In the genomic region with DNA sequence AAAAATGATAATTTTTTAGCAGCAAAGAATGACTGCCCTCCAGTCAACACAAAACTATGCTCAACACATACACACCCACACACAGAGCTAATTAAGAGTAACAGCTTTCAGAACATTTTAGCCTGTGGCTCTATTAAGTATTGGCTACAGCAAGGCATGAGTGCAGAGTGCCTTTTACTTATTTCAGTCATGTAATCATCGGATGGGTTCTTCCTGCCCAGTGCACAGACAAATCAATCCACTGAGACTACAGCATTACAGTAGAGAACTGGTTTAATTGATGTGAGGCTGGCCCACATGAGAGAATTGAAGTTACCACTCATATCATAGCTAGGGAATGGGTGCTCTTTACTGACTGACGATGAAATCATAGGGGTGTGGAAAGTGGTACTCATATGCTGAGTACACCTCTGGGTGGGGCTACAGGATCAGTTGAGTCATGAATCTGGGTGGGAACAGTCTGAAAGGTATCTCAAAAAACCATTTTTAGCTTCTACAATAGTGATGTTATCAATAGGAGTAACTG, we compare ENCODE assay signal across 15 cellular contexts.
A peak's percentile ranks its signal among the peaks of the same experiment; 100 is the strongest.
DNase-seq lines count a peak whose midpoint lies in the region; ATAC-seq and TF ChIP-seq lines count a peak whose summit lies in the region.
"Had no signal": no experiment of that assay in that cellular context is flagged by ENCODE, and none has a peak within 500 bp of the region (broad histone marks: within the 10 kb centered on the region; RNA-seq: fewer than 3 reads in every experiment).

No MANE protein-coding gene starts in this region.

- DNase-seq in activated naive CD4-positive, alpha-beta T cell treated with anti-CD3 and anti-CD28 coated beads, Interleukin-2, amount 50 U/mL, for 72 hours (ENCODE audit: low spot score in 2 of 2), result no peak
- no peak for DNase-seq in activated naive CD4-positive, alpha-beta T cell (lab: John Stamatoyannopoulos, UW)
- DNase-seq in LHCN-M2 (ENCODE audit: low read depth) (peak; percentile 34), astrocyte of the hippocampus (ENCODE audit: low read depth, low spot score) (peak; percentile 16), smooth muscle cell (lab: John Stamatoyannopoulos, UW; ENCODE audit: unreplicated experiment) (no peak), putamen (ENCODE audit: low spot score) (no peak), germinal center (ENCODE audit: low spot score) (no peak)
- DNase-seq: activated T-cell treated with anti-CD3 and anti-CD28 coated beads, Interleukin-2, amount 50 U/mL, for 48 hours; glutamatergic neuron; NCI-H345; retina had no signal

- H2AFZ ChIP-seq in smooth muscle cell (ENCODE audit: low read depth), result no peak overlapping the region

- peak overlapping the region; percentile 77 for H3K27ac ChIP-seq in smooth muscle cell (ENCODE audit: low read depth)
- H3K27ac ChIP-seq: vagina had no signal

- H3K27me3 ChIP-seq in smooth muscle cell (ENCODE audit: low read depth), result no peaks in the 10 kb centered on the region
- H3K27me3 ChIP-seq: vagina had no signal

- peaks cover 8% of the 10 kb centered on the region for H3K4me1 ChIP-seq in smooth muscle cell (ENCODE audit: low read depth)
- H3K4me1 ChIP-seq: vagina had no signal

- H3K36me3 Mint-ChIP-seq in activated naive CD4-positive, alpha-beta T cell treated with anti-CD3 and anti-CD28 coated beads, Interleukin-2, amount 50 U/mL, for 72 hours, result no peaks in the 10 kb centered on the region

- 32% methylated on average over 2 of the region's 2 CpGs for WGBS in smooth muscle cell (ENCODE audit: low lambda C conversion rate)

- no peaks in the 10 kb centered on the region for H4K20me1 ChIP-seq in smooth muscle cell (ENCODE audit: low read depth)

- peak overlapping the region; percentile 2 for H3K4me2 ChIP-seq in smooth muscle cell

- H3K4me3 ChIP-seq in smooth muscle cell, result no peak overlapping the region
- H3K4me3 ChIP-seq: vagina had no signal

- TF ChIP-seq CTCF in smooth muscle cell (IDR thresholded peaks at IDR 0.05; ENCODE audit: borderline replicate concordance, insufficient read depth, poor library complexity, severe bottlenecking), result no peak

- H3F3A ChIP-seq in smooth muscle cell (ENCODE audit: low read depth), result peaks cover 10% of the 10 kb centered on the region

- no peaks in the 10 kb centered on the region for H3K9me3 ChIP-seq in smooth muscle cell (replicated peaks; ENCODE audit: low read depth)
- H3K9me3 ChIP-seq: vagina had no signal

- no peaks in the 10 kb centered on the region for H3K79me2 ChIP-seq in smooth muscle cell (ENCODE audit: low read depth)

- H3K36me3 ChIP-seq in smooth muscle cell (ENCODE audit: low read depth), result no peaks in the 10 kb centered on the region
- H3K36me3 ChIP-seq: vagina had no signal

- no peak overlapping the region for H3K9ac ChIP-seq in smooth muscle cell (ENCODE audit: low read depth)

- no peak overlapping the region for H3K27ac Mint-ChIP-seq in activated naive CD4-positive, alpha-beta T cell treated with anti-CD3 and anti-CD28 coated beads, Interleukin-2, amount 50 U/mL, for 72 hours
- H3K27ac Mint-ChIP-seq: B cell; T-helper 2 cell treated with Interferon-gamma antibody and Interleukin-4, amounts not matched to agents 5 μg/mL and 100 μg/mL, for 36 hours had no signal

- H3K9me3 Mint-ChIP-seq in activated naive CD4-positive, alpha-beta T cell treated with anti-CD3 and anti-CD28 coated beads, Interleukin-2, amount 50 U/mL, for 72 hours, result no peaks in the 10 kb centered on the region
- H3K9me3 Mint-ChIP-seq: T-helper 2 cell treated with Interferon-gamma antibody and Interleukin-4, amounts not matched to agents 5 μg/mL and 100 μg/mL, for 36 hours had no signal

- peak; percentile 24 to 78 for ATAC-seq in activated naive CD4-positive, alpha-beta T cell treated with anti-CD3 and anti-CD28 coated beads, Interleukin-2, amount 50 U/mL, for 72 hours
- no peak for ATAC-seq in GM21447 (IDR thresholded peaks at IDR 0.05; ENCODE audit: unreplicated experiment)

Comparison
In these comparisons a context has a peak if more than half of its experiments do, and no peak if none do; other contexts are left out.
1. DNase-seq: peak in LHCN-M2 (single experiment) and astrocyte of the hippocampus (single experiment); none in activated naive CD4-positive, alpha-beta T cell treated with anti-CD3 and anti-CD28 coated beads, Interleukin-2, amount 50 U/mL, for 72 hours (0 of 2), activated naive CD4-positive, alpha-beta T cell (0 of 4), smooth muscle cell (single experiment), putamen (single experiment) and germinal center (single experiment).